Comparison of ENCODE assay signal across 15 cellular contexts in the genomic region with DNA sequence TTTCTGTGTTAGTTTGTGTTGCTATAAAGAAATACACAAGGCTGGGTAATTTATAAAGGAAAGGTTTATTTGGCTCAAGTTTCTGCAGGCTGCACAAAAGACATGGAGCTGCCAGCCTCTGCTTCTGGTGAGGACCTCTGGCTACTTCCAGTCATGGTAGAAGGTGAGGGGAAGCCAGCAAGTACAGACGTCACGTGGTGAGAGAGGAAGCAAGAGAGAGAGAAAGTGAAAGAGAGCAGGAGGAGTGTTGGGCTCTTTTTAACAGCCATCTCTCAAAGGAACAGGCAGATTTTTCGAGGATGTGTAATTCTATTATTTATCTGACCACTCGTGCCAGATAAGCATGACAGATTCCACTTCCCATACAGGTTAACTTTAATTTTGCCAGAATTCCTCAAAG.
DNase-seq lines count a peak whose midpoint lies in the region; ATAC-seq and TF ChIP-seq lines count a peak whose summit lies in the region.
"Had no signal": no experiment of that assay in that cellular context is flagged by ENCODE, and none has a peak within 500 bp of the region (broad histone marks: within the 10 kb centered on the region; RNA-seq: fewer than 3 reads in every experiment).

No MANE protein-coding gene starts in this region.

- ATAC-seq in GM18861 (IDR thresholded peaks at IDR 0.05; ENCODE audit: unreplicated experiment), result peak; percentile 73
- ATAC-seq in HG02642 (IDR thresholded peaks at IDR 0.05; ENCODE audit: poor library complexity, unreplicated experiment), result peak; percentile 57
- peak; percentile 51 to 65 for ATAC-seq in natural killer cell treated with Interleukin-12 subunit alpha and Interleukin-12 subunit beta and Interleukin-15 and Interleukin-18, amount 100 ng/mL, for 72 hours
- no peak for ATAC-seq in GM21737 (IDR thresholded peaks at IDR 0.05; ENCODE audit: unreplicated experiment)

- H3K4me3 ChIP-seq in breast epithelium, result no peak overlapping the region
- H3K4me3 ChIP-seq: coronary artery, thyroid gland had no signal

- TF ChIP-seq POLR2A in breast epithelium (IDR thresholded peaks at IDR 0.05), result no peak

- H3K4me3 Mint-ChIP-seq in natural killer cell treated with Interleukin-12 subunit alpha and Interleukin-12 subunit beta and Interleukin-15 and Interleukin-18, amount 100 ng/mL, for 72 hours, result peak overlapping the region; percentile 48
- H3K4me3 Mint-ChIP-seq: activated CD4-positive, alpha-beta memory T cell treated with anti-CD3 and anti-CD28 coated beads for 36 hours; activated naive CD8-positive, alpha-beta T cell had no signal

- H3K27me3 Mint-ChIP-seq in natural killer cell treated with Interleukin-12 subunit alpha and Interleukin-12 subunit beta and Interleukin-15 and Interleukin-18, amount 100 ng/mL, for 72 hours, result no peaks in the 10 kb centered on the region
- H3K27me3 Mint-ChIP-seq: activated CD4-positive, alpha-beta memory T cell treated with anti-CD3 and anti-CD28 coated beads for 36 hours; activated naive CD8-positive, alpha-beta T cell had no signal

- H3K36me3 ChIP-seq in breast epithelium, result no peaks in the 10 kb centered on the region
- H3K36me3 ChIP-seq: thyroid gland had no signal

- H3K4me1 Mint-ChIP-seq in natural killer cell treated with Interleukin-12 subunit alpha and Interleukin-12 subunit beta and Interleukin-15 and Interleukin-18, amount 100 ng/mL, for 72 hours (ENCODE audit: low read depth in 2 of 2), result peaks cover 0 to 5% of the 10 kb centered on the region in 2 donors

- H3K9me3 ChIP-seq in breast epithelium, result no peaks in the 10 kb centered on the region
- H3K9me3 ChIP-seq: thyroid gland had no signal

- H3K27me3 ChIP-seq in breast epithelium, result no peaks in the 10 kb centered on the region
- H3K27me3 ChIP-seq: thyroid gland had no signal

- no peak for TF ChIP-seq CTCF in breast epithelium (IDR thresholded peaks at IDR 0.05)

- H3K27ac Mint-ChIP-seq in natural killer cell treated with Interleukin-12 subunit alpha and Interleukin-12 subunit beta and Interleukin-15 and Interleukin-18, amount 100 ng/mL, for 72 hours, result no peak overlapping the region
- H3K27ac Mint-ChIP-seq: activated CD4-positive, alpha-beta memory T cell treated with anti-CD3 and anti-CD28 coated beads for 36 hours; activated naive CD8-positive, alpha-beta T cell had no signal

- H3K36me3 Mint-ChIP-seq in natural killer cell treated with Interleukin-12 subunit alpha and Interleukin-12 subunit beta and Interleukin-15 and Interleukin-18, amount 100 ng/mL, for 72 hours, result peaks cover 6% of the 10 kb centered on the region
- H3K36me3 Mint-ChIP-seq: activated CD4-positive, alpha-beta memory T cell treated with anti-CD3 and anti-CD28 coated beads for 36 hours; activated naive CD8-positive, alpha-beta T cell had no signal

- DNase-seq in NOMO-1 (lab: John Stamatoyannopoulos, UW; ENCODE audit: unreplicated experiment in 2 of 2) (peak; percentile 25 to 79), breast epithelium (ENCODE audit: low spot score in 2 of 2) (no peak), mesenteric fat pad (ENCODE audit: low spot score) (no peak), NCI-H1105 treated with DMSO at 0.1 percent for 48 hours (lab: John Stamatoyannopoulos, UW) (no peak)
- no peak for DNase-seq in natural killer cell treated with Interleukin-12 subunit alpha and Interleukin-12 subunit beta and Interleukin-15 and Interleukin-18, amount 100 ng/mL, for 72 hours (ENCODE audit: low spot score)
- DNase-seq: activated CD4-positive, alpha-beta memory T cell treated with anti-CD3 and anti-CD28 coated beads for 36 hours; Calu3; HCEC 1CT; NCI-H1694 treated with DMSO at 0.1 percent for 48 hours; thyroid gland had no signal

- H3K9me3 Mint-ChIP-seq in natural killer cell treated with Interleukin-12 subunit alpha and Interleukin-12 subunit beta and Interleukin-15 and Interleukin-18, amount 100 ng/mL, for 72 hours, result peaks cover 6% of the 10 kb centered on the region
- H3K9me3 Mint-ChIP-seq: activated CD4-positive, alpha-beta memory T cell treated with anti-CD3 and anti-CD28 coated beads for 36 hours had no signal

- no peak overlapping the region for H3K27ac ChIP-seq in breast epithelium
- H3K27ac ChIP-seq: coronary artery, thyroid gland had no signal

- no peaks in the 10 kb centered on the region for H3K4me1 ChIP-seq in breast epithelium
- H3K4me1 ChIP-seq: thyroid gland had no signal

- intact Hi-C loops in breast epithelium (cut with DNase I; ENCODE audit: low total_unique reads), result no loop called here

Comparison
In these comparisons a context has a peak if more than half of its experiments do, and no peak if none do; other contexts are left out.
1. DNase-seq: peak in NOMO-1 (2 of 2); none in natural killer cell treated with Interleukin-12 subunit alpha and Interleukin-12 subunit beta and Interleukin-15 and Interleukin-18, amount 100 ng/mL, for 72 hours (single experiment), breast epithelium (0 of 2), mesenteric fat pad (single experiment) and NCI-H1105 treated with DMSO at 0.1 percent for 48 hours (single experiment).